8 cellular contexts compared by ENCODE assay signal in the genomic region with DNA sequence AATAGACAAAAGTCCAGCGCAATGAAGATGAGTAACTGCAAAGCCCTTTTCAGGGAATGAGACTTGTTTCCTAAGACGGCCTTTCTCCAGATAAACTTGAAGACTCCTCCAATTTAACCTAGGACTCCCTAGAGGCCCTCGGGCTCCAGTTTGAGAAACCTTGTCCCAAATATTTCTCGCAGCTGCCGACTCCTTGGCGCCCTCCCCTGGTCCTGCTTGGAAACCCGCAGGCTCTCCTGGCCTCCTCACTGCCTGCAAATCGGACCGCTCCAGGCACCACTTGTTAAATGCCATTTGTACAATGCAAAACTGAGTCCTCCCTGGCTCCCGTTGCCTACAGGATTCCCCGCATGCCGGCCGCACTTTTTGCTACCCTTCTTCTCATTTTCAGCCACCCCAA. TPM values are rescaled to one million over a fixed set of nuclear protein-coding genes. Genes with fewer than 3 reads are reported as not detected.
DNase-seq lines count a peak whose midpoint lies in the region; ATAC-seq and TF ChIP-seq lines count a peak whose summit lies in the region.

No MANE protein-coding gene starts in this region.

- H3K79me1 ChIP-seq in mesendoderm (ENCODE audit: low read length) = no peaks in the 10 kb centered on the region

- no TSS peak for BruUV-seq in mammary epithelial cell (replicated peaks; lab: Mats Ljungman, UMichigan)

- H3K27me3 ChIP-seq in mammary epithelial cell (ENCODE audit: insufficient read depth, low read length) (no peaks in the 10 kb centered on the region), colonic mucosa (no peaks in the 10 kb centered on the region), mesendoderm (ENCODE audit: insufficient read depth, low read length, poor library complexity) (no peaks in the 10 kb centered on the region)

- no peak overlapping the region for H4K8ac ChIP-seq in mesendoderm (ENCODE audit: low read depth, low read length)

- H2BK5ac ChIP-seq in mesendoderm (ENCODE audit: low read length) = no peak overlapping the region

- H2AK5ac ChIP-seq in mesendoderm (ENCODE audit: low read length) = no peak overlapping the region

- TF ChIP-seq CTCF in mammary epithelial cell (conservative IDR thresholded peaks at IDR 0.05 in 1 of 2, IDR thresholded peaks at IDR 0.05 in 1 of 2; ENCODE audit: extremely low read depth in 1 of 2, insufficient read depth in 1 of 2, low read depth in 1 of 2, low read length in 2 of 2) (peak in 1 of 2 donors; percentile 15), colonic mucosa (IDR thresholded peaks at IDR 0.05) (peak; percentile 24)

- dilution Hi-C loops in mammary epithelial cell (cut with HindIII; ENCODE audit: low sequenced_read_pairs) = no loop called here

- no peak overlapping the region for H2BK15ac ChIP-seq in mesendoderm (replicated peaks; ENCODE audit: low read depth)

- no peak overlapping the region for H2AFZ ChIP-seq in mammary epithelial cell (ENCODE audit: low read depth, low read length)

- 88% methylated on average over 10 of the region's 13 CpGs for WGBS in mammary epithelial cell (ENCODE audit: low coverage, missing lambda C conversion rate)
- no CpG with 5 or more reads among the region's 13 CpGs for WGBS in mesendoderm (ENCODE audit: extremely low coverage, insufficient coverage, low lambda C conversion rate)

- intact Hi-C loops in mammary epithelial cell (cut with micrococcal nuclease) = no loop called here
- intact Hi-C loops in colonic mucosa (cut with DNase I) = no loop called here

- H4K20me1 ChIP-seq in mammary epithelial cell (ENCODE audit: insufficient read depth, low read length) = no peaks in the 10 kb centered on the region

- H3K4me3 ChIP-seq in mammary epithelial cell (replicated peaks in 1 of 3; ENCODE audit: insufficient read depth in 1 of 3, low read depth in 2 of 3, low read length in 3 of 3) (no peak overlapping the region), colonic mucosa (no peak overlapping the region), mesendoderm (ENCODE audit: low read length) (no peak overlapping the region)

- no peak overlapping the region for H3K4ac ChIP-seq in mesendoderm (ENCODE audit: low read depth, low read length)

- in situ Hi-C loops in T47D (cut with HindIII; ENCODE audit: low pct_unique_long_range_greater_than_20kb, low sequenced_read_pairs) = no loop called here
- in situ Hi-C loops in mammary epithelial cell (cut with MboI; ENCODE audit: low sequenced_read_pairs in 2 of 2) = no loop called here

- H3K9me3 ChIP-seq in mammary epithelial cell (replicated peaks; ENCODE audit: insufficient read depth, low read length) = peaks cover 8% of the 10 kb centered on the region
- H3K9me3 ChIP-seq in colonic mucosa = no peaks in the 10 kb centered on the region

- DNase-seq in T47D (ENCODE audit: low read depth in 1 of 2, low spot score in 1 of 2) = peak; percentile 89 to 93
- no peak for DNase-seq in mammary epithelial cell
- DNase-seq in NCI-H446 treated with DMSO at 0.1 percent for 48 hours (lab: John Stamatoyannopoulos, UW) = peak; percentile 14
- DNase-seq in colonic mucosa = peak; percentile 42
- peak; percentile 63 for DNase-seq in mesendoderm

- no peak overlapping the region for H2BK120ac ChIP-seq in mesendoderm (ENCODE audit: low read depth, low read length)

- H3K4me2 ChIP-seq in mammary epithelial cell (ENCODE audit: insufficient read depth, low read depth, low read length) (no peak overlapping the region), mesendoderm (ENCODE audit: low read length) (no peak overlapping the region)

- H3K56ac ChIP-seq in mesendoderm (ENCODE audit: low read length) = no peak overlapping the region

- H3K9ac ChIP-seq in mammary epithelial cell (ENCODE audit: insufficient read depth, low read length) = no peak overlapping the region
- H3K9ac ChIP-seq in colonic mucosa (ENCODE audit: low read depth in 2 of 2, low read length in 2 of 2) = no peak overlapping the region
- H3K9ac ChIP-seq in mesendoderm (ENCODE audit: low read length) = no peak overlapping the region

- no peaks in the 10 kb centered on the region for H3K36me3 ChIP-seq in mammary epithelial cell (ENCODE audit: insufficient read depth, low read length)
- peaks cover 8% of the 10 kb centered on the region for H3K36me3 ChIP-seq in colonic mucosa
- H3K36me3 ChIP-seq in mesendoderm (ENCODE audit: control insufficient read depth, insufficient read depth, low read length) = no peaks in the 10 kb centered on the region

- no peak overlapping the region for H4K5ac ChIP-seq in mesendoderm (ENCODE audit: low read length)

- CTCF ChIA-PET in mammary epithelial cell (lab: Charles Lee; ENCODE audit: low non-redundant PET) = no interaction called here

- H3K18ac ChIP-seq in mesendoderm (ENCODE audit: low read length) = no peak overlapping the region

- H3K4me1 ChIP-seq in mammary epithelial cell (ENCODE audit: insufficient read depth, low read length) = no peaks in the 10 kb centered on the region
- no peaks in the 10 kb centered on the region for H3K4me1 ChIP-seq in colonic mucosa
- H3K4me1 ChIP-seq in mesendoderm (ENCODE audit: control insufficient read depth, low read depth, low read length) = no peaks in the 10 kb centered on the region

- no peak overlapping the region for H3K23ac ChIP-seq in mesendoderm (ENCODE audit: low read length)

- H3K79me2 ChIP-seq in mammary epithelial cell (ENCODE audit: insufficient read depth, low read length) = no peaks in the 10 kb centered on the region
- no peaks in the 10 kb centered on the region for H3K79me2 ChIP-seq in mesendoderm (ENCODE audit: control insufficient read depth, insufficient read depth, low read length)

- H3K27ac ChIP-seq in mammary epithelial cell (ENCODE audit: insufficient read depth, low read depth, low read length) = no peak overlapping the region
- H3K27ac ChIP-seq in colonic mucosa = no peak overlapping the region
- no peak overlapping the region for H3K27ac ChIP-seq in mesendoderm (ENCODE audit: low read depth, low read length)

- ATAC-seq in GM21619 (IDR thresholded peaks at IDR 0.05; ENCODE audit: unreplicated experiment) = no peak
- no peak for ATAC-seq in GM19328 (IDR thresholded peaks at IDR 0.05; ENCODE audit: unreplicated experiment)
- ATAC-seq in GM19023 (IDR thresholded peaks at IDR 0.05; ENCODE audit: unreplicated experiment) = no peak

RNA-seq across cellular contexts. Expression of gene MUC4, which starts 36.8 kb away (rescaled TPM):
- not detected for total RNA-seq in mammary epithelial cell
- polyA plus RNA-seq in mammary epithelial cell = not detected
- polyA minus RNA-seq in mammary epithelial cell = not detected
- total RNA-seq in colonic mucosa = 100 to 1,000 TPM; 150 to 203 TPM
- polyA plus RNA-seq in mesendoderm (2013, experiment 1 of 2) = 0.24 TPM
- polyA plus RNA-seq in mesendoderm (2013, experiment 2 of 2) = 0.27 TPM

RNA-seq across cellular contexts. Expression of gene MUC20, which starts 54.1 kb away (rescaled TPM):
- total RNA-seq in mammary epithelial cell = under 1 TPM; 0.24 to 0.33 TPM
- polyA plus RNA-seq in mammary epithelial cell = 0.37 TPM
- polyA minus RNA-seq in mammary epithelial cell = not detected
- 100 to 1,000 TPM in 1 of 2 donors, 10 to 100 TPM in 1; 58.1 to 170 TPM for total RNA-seq in colonic mucosa
- polyA plus RNA-seq in mesendoderm (2013, experiment 1 of 2) = 0.01 TPM
- 0.13 TPM for polyA plus RNA-seq in mesendoderm (2013, experiment 2 of 2)

Comparison
In these comparisons a context has a peak if more than half of its experiments do, and no peak if none do; other contexts are left out.
1. RNA of gene MUC4, which starts 36.8 kb away (total RNA-seq): 150 to 203 TPM in colonic mucosa; not detected in mammary epithelial cell; every median in the first group is over 100 times any median in the second.
2. RNA of gene MUC20, which starts 54.1 kb away (total RNA-seq): 58.1 to 170 TPM in colonic mucosa; 0.24 to 0.33 TPM in mammary epithelial cell; every median in the first group is over 10 times any median in the second.